In genomic region chr2:215843579-215843978, GRCh38 we compare ENCODE assay signal across 10 cellular contexts.
A peak's percentile ranks its signal among the peaks of the same experiment; 100 is the strongest.
DNase-seq lines count a peak whose midpoint lies in the region; ATAC-seq and TF ChIP-seq lines count a peak whose summit lies in the region.
"Had no signal": no experiment of that assay in that cellular context is flagged by ENCODE, and none has a peak within 500 bp of the region (broad histone marks: within the 10 kb centered on the region; RNA-seq: fewer than 3 reads in every experiment).

No MANE protein-coding gene starts in this region.

- no peaks in the 10 kb centered on the region for H3K36me3 Mint-ChIP-seq in activated naive CD8-positive, alpha-beta T cell treated with anti-CD3 and anti-CD28 coated beads, Interleukin-2, amount 50 U/mL, for 24 hours (ENCODE audit: low read depth)
- no peaks in the 10 kb centered on the region for H3K36me3 Mint-ChIP-seq in activated naive CD8-positive, alpha-beta T cell treated with anti-CD3 and anti-CD28 coated beads for 36 hours

- peak overlapping the region; percentile 46 for H3K27ac ChIP-seq in suprapubic skin

- no peak for DNase-seq in activated naive CD8-positive, alpha-beta T cell treated with anti-CD3 and anti-CD28 coated beads, Interleukin-2, amount 50 U/mL, for 24 hours
- no peak for DNase-seq in activated naive CD8-positive, alpha-beta T cell treated with anti-CD3 and anti-CD28 coated beads for 36 hours
- DNase-seq in fibroblast of villous mesenchyme (ENCODE audit: low read depth), result peak; percentile 49
- no peak for DNase-seq in suprapubic skin (ENCODE audit: low spot score in 2 of 2)
- DNase-seq in NCI-H1105 (lab: John Stamatoyannopoulos, UW), result no peak
- no peak for DNase-seq in foreskin melanocyte
- DNase-seq in omental fat pad (ENCODE audit: low spot score), result no peak
- DNase-seq: C1 segment of cervical spinal cord; stimulated activated CD4-positive, alpha-beta T cell treated with anti-CD3 and anti-CD28 coated beads, Interleukin-4, amount 100 ng/mL, for 1 hour had no signal

- no peaks in the 10 kb centered on the region for H3K27me3 Mint-ChIP-seq in activated naive CD8-positive, alpha-beta T cell treated with anti-CD3 and anti-CD28 coated beads, Interleukin-2, amount 50 U/mL, for 24 hours
- H3K27me3 Mint-ChIP-seq in activated naive CD8-positive, alpha-beta T cell treated with anti-CD3 and anti-CD28 coated beads for 36 hours, result no peaks in the 10 kb centered on the region

- H3K4me1 ChIP-seq in suprapubic skin, result peaks cover 3% of the 10 kb centered on the region

- no peak for TF ChIP-seq CTCF in fibroblast of villous mesenchyme (IDR thresholded peaks at IDR 0.05; ENCODE audit: insufficient read depth, low read depth, low read length)
- TF ChIP-seq CTCF in suprapubic skin (IDR thresholded peaks at IDR 0.05), result no peak
- TF ChIP-seq CTCF in omental fat pad (IDR thresholded peaks at IDR 0.05), result no peak

- H3K27me3 ChIP-seq in suprapubic skin, result no peaks in the 10 kb centered on the region

- no peak overlapping the region for H3K4me3 Mint-ChIP-seq in activated naive CD8-positive, alpha-beta T cell treated with anti-CD3 and anti-CD28 coated beads, Interleukin-2, amount 50 U/mL, for 24 hours
- no peak overlapping the region for H3K4me3 Mint-ChIP-seq in activated naive CD8-positive, alpha-beta T cell treated with anti-CD3 and anti-CD28 coated beads for 36 hours

- no peaks in the 10 kb centered on the region for H3K36me3 ChIP-seq in suprapubic skin

- no peaks in the 10 kb centered on the region for H3K9me3 ChIP-seq in suprapubic skin

- peak; percentile 59 for ATAC-seq in activated naive CD8-positive, alpha-beta T cell treated with anti-CD3 and anti-CD28 coated beads, Interleukin-2, amount 50 U/mL, for 24 hours
- ATAC-seq in SK-N-SH treated with all-trans-retinoic acid at 6 μM for 48 hours (peak; percentile 87), omental fat pad (ENCODE audit: low FRiP score) (no peak)

- no peak for TF ChIP-seq POLR2A in suprapubic skin (IDR thresholded peaks at IDR 0.05)

- H3K4me1 Mint-ChIP-seq in activated naive CD8-positive, alpha-beta T cell treated with anti-CD3 and anti-CD28 coated beads, Interleukin-2, amount 50 U/mL, for 24 hours, result peaks cover 2% of the 10 kb centered on the region
- H3K4me1 Mint-ChIP-seq in activated naive CD8-positive, alpha-beta T cell treated with anti-CD3 and anti-CD28 coated beads for 36 hours, result peaks cover 3% of the 10 kb centered on the region

- H3K27ac Mint-ChIP-seq in activated naive CD8-positive, alpha-beta T cell treated with anti-CD3 and anti-CD28 coated beads, Interleukin-2, amount 50 U/mL, for 24 hours, result no peak overlapping the region
- H3K27ac Mint-ChIP-seq in activated naive CD8-positive, alpha-beta T cell treated with anti-CD3 and anti-CD28 coated beads for 36 hours, result no peak overlapping the region

- WGBS in suprapubic skin, result 49% methylated on average over 4 of the region's 4 CpGs

- TF ChIP-seq EP300 in suprapubic skin (IDR thresholded peaks at IDR 0.05), result no peak

- no peaks in the 10 kb centered on the region for H3K9me3 Mint-ChIP-seq in activated naive CD8-positive, alpha-beta T cell treated with anti-CD3 and anti-CD28 coated beads, Interleukin-2, amount 50 U/mL, for 24 hours
- H3K9me3 Mint-ChIP-seq in activated naive CD8-positive, alpha-beta T cell treated with anti-CD3 and anti-CD28 coated beads for 36 hours, result no peaks in the 10 kb centered on the region

- H3K4me3 ChIP-seq in fibroblast of villous mesenchyme (ENCODE audit: low read depth, low read length) (no peak overlapping the region), suprapubic skin (no peak overlapping the region)

TF ChIP-seq in SK-N-SH treated with all-trans-retinoic acid at 6 μM for 48 hours, 23 proteins besides CTCF, POLR2A, EP300 and RAD21:
- TF ChIP-seq TSHZ2 (CRISPR knock-in tag; IDR thresholded peaks at IDR 0.05) (no peak), ZNF8 (CRISPR knock-in tag; IDR thresholded peaks at IDR 0.05) (no peak), ZFP30 (CRISPR knock-in tag; IDR thresholded peaks at IDR 0.05) (no peak)
